In genomic region chr2:237344972-237345870, GRCh38 we compare ENCODE assay signal across 15 cellular contexts.
DNase-seq lines count a peak whose midpoint lies in the region; ATAC-seq and TF ChIP-seq lines count a peak whose summit lies in the region.
"Had no signal": no experiment of that assay in that cellular context is flagged by ENCODE, and none has a peak within 500 bp of the region (broad histone marks: within the 10 kb centered on the region; RNA-seq: fewer than 3 reads in every experiment).

No MANE protein-coding gene starts in this region.

- ATAC-seq in Right ventricle myocardium inferior (no peak), GM21390 (IDR thresholded peaks at IDR 0.05; ENCODE audit: unreplicated experiment) (no peak)

- POLR2A ChIA-PET in A673 (lab: Charles Lee; ENCODE audit: low non-redundant PET): no interaction called here

- peaks cover 34% of the 10 kb centered on the region for H3K36me3 ChIP-seq in left ventricle myocardium inferior
- H3K36me3 ChIP-seq in A673 (ENCODE audit: insufficient read depth, low read length, poor library complexity, severe bottlenecking): no peaks in the 10 kb centered on the region

- H3K27me3 Mint-ChIP-seq in osteocyte (ENCODE audit: unreplicated experiment): no peaks in the 10 kb centered on the region
- no peaks in the 10 kb centered on the region for H3K27me3 Mint-ChIP-seq in activated T-helper 2 cell treated with anti-CD3 and anti-CD28 coated beads, Interferon-gamma antibody, Interleukin-2, Interleukin-4, amounts not matched to agents 10 μg/mL and 5 μg/mL and 100 μg/mL, durations not matched to agents 14 hours and 24 hours and 36 hours (ENCODE audit: low read depth)
- H3K27me3 Mint-ChIP-seq: CD4-positive, alpha-beta T cell had no signal

- BruUV-seq in A673 (replicated peaks; lab: Mats Ljungman, UMichigan): no TSS peak

- CTCF ChIA-PET in A673 (lab: Charles Lee): no interaction called here

- H3K4me1 ChIP-seq in left ventricle myocardium inferior (no peaks in the 10 kb centered on the region), A673 (ENCODE audit: insufficient read depth, low read length, poor library complexity, severe bottlenecking) (no peaks in the 10 kb centered on the region)

- intact Hi-C loops in left ventricle myocardium inferior (cut with micrococcal nuclease): no loop called here
- intact Hi-C loops in Right ventricle myocardium inferior (cut with DNase I): no loop called here
- intact Hi-C loops in A673 (cut with micrococcal nuclease; ENCODE audit: unreplicated experiment): no loop called here
- intact Hi-C loops in activated T-helper 2 cell treated with anti-CD3 and anti-CD28 coated beads, Interferon-gamma antibody, Interleukin-2, Interleukin-4, amounts not matched to agents 10 μg/mL and 5 μg/mL and 100 μg/mL, durations not matched to agents 14 hours and 24 hours and 36 hours (cut with micrococcal nuclease): no loop called here

- no peaks in the 10 kb centered on the region for H3K9me3 ChIP-seq in left ventricle myocardium inferior (replicated peaks)
- H3K9me3 ChIP-seq in A673 (ENCODE audit: low read depth, low read length, poor library complexity, severe bottlenecking): no peaks in the 10 kb centered on the region

- H3K4me3 Mint-ChIP-seq in osteocyte (ENCODE audit: unreplicated experiment): no peak overlapping the region
- H3K4me3 Mint-ChIP-seq in activated T-helper 2 cell treated with anti-CD3 and anti-CD28 coated beads, Interferon-gamma antibody, Interleukin-2, Interleukin-4, amounts not matched to agents 10 μg/mL and 5 μg/mL and 100 μg/mL, durations not matched to agents 14 hours and 24 hours and 36 hours (ENCODE audit: low read depth): no peak overlapping the region
- H3K4me3 Mint-ChIP-seq: CD4-positive, alpha-beta T cell had no signal

- H3K4me3 ChIP-seq in left ventricle myocardium inferior: no peak overlapping the region
- H3K4me3 ChIP-seq in A673 (ENCODE audit: low read depth, low read length, poor library complexity, severe bottlenecking): no peak overlapping the region

- H3K27me3 ChIP-seq in left ventricle myocardium inferior (ENCODE audit: low read depth) (no peaks in the 10 kb centered on the region), A673 (replicated peaks; ENCODE audit: insufficient read depth, low read depth, low read length, poor library complexity) (peaks cover 8% of the 10 kb centered on the region)

- H3K27ac ChIP-seq in left ventricle myocardium inferior (replicated peaks) (peak overlapping the region; percentile 2), A673 (ENCODE audit: low read depth, low read length, poor library complexity, severe bottlenecking) (no peak overlapping the region)

- TF ChIP-seq CTCF in left ventricle myocardium inferior (IDR thresholded peaks at IDR 0.05; ENCODE audit: borderline replicate concordance) (no peak), osteocyte (IDR thresholded peaks at IDR 0.05) (no peak), A673 (conservative IDR thresholded peaks at IDR 0.05; ENCODE audit: low read depth, low read length) (no peak)

- no peaks in the 10 kb centered on the region for H3K9me3 Mint-ChIP-seq in osteocyte (ENCODE audit: unreplicated experiment)
- H3K9me3 Mint-ChIP-seq in activated T-helper 2 cell treated with anti-CD3 and anti-CD28 coated beads, Interferon-gamma antibody, Interleukin-2, Interleukin-4, amounts not matched to agents 10 μg/mL and 5 μg/mL and 100 μg/mL, durations not matched to agents 14 hours and 24 hours and 36 hours: no peaks in the 10 kb centered on the region
- H3K9me3 Mint-ChIP-seq: CD4-positive, alpha-beta T cell had no signal

- peaks cover 41% of the 10 kb centered on the region for H3K36me3 Mint-ChIP-seq in osteocyte (ENCODE audit: unreplicated experiment)
- no peaks in the 10 kb centered on the region for H3K36me3 Mint-ChIP-seq in activated T-helper 2 cell treated with anti-CD3 and anti-CD28 coated beads, Interferon-gamma antibody, Interleukin-2, Interleukin-4, amounts not matched to agents 10 μg/mL and 5 μg/mL and 100 μg/mL, durations not matched to agents 14 hours and 24 hours and 36 hours (ENCODE audit: low read depth)

- H3K4me1 Mint-ChIP-seq in osteocyte (ENCODE audit: unreplicated experiment): peaks cover 21% of the 10 kb centered on the region
- H3K4me1 Mint-ChIP-seq in activated T-helper 2 cell treated with anti-CD3 and anti-CD28 coated beads, Interferon-gamma antibody, Interleukin-2, Interleukin-4, amounts not matched to agents 10 μg/mL and 5 μg/mL and 100 μg/mL, durations not matched to agents 14 hours and 24 hours and 36 hours (ENCODE audit: low read depth): no peaks in the 10 kb centered on the region

- DNase-seq in left ventricle myocardium inferior: no peak
- no peak for DNase-seq in Right ventricle myocardium inferior (ENCODE audit: missing footprints)
- DNase-seq in ecto neural progenitor cell (ENCODE audit: low spot score): peak; percentile 32
- DNase-seq in osteocyte (ENCODE audit: extremely low spot score, unreplicated experiment): no peak
- DNase-seq in A673 (ENCODE audit: low spot score): no peak
- DNase-seq in activated T-helper 2 cell treated with anti-CD3 and anti-CD28 coated beads, Interferon-gamma antibody, Interleukin-2, Interleukin-4, amounts not matched to agents 10 μg/mL and 5 μg/mL and 100 μg/mL, durations not matched to agents 14 hours and 24 hours and 36 hours (ENCODE audit: low spot score): no peak
- no peak for DNase-seq in GF-D8 (lab: John Stamatoyannopoulos, UW)
- DNase-seq: AML-193; Calu3; CD4-positive, alpha-beta T cell; HCEC 1CT; KBM-7; NCI-H1048; NCI-H345 had no signal

- peak overlapping the region; percentile 8 for H3K27ac Mint-ChIP-seq in osteocyte (ENCODE audit: unreplicated experiment)
- no peak overlapping the region for H3K27ac Mint-ChIP-seq in activated T-helper 2 cell treated with anti-CD3 and anti-CD28 coated beads, Interferon-gamma antibody, Interleukin-2, Interleukin-4, amounts not matched to agents 10 μg/mL and 5 μg/mL and 100 μg/mL, durations not matched to agents 14 hours and 24 hours and 36 hours
- H3K27ac Mint-ChIP-seq: CD4-positive, alpha-beta T cell had no signal
